In genomic region chr22:31919730-31920129, GRCh38 we compare ENCODE assay signal across 23 cellular contexts.
"Had no signal": no experiment of that assay in that cellular context is flagged by ENCODE, and none has a peak within 500 bp of the region (broad histone marks: within the 10 kb centered on the region; RNA-seq: fewer than 3 reads in every experiment).

No MANE protein-coding gene starts in this region.

- ATAC-seq: natural killer cell treated with Interleukin-12 subunit alpha and Interleukin-12 subunit beta and Interleukin-15 and Interleukin-18, amount 100 ng/mL, for 72 hours; sciatic nerve; stimulated activated effector memory CD8-positive, alpha-beta T cell treated with anti-CD3 and anti-CD28 coated beads, Interleukin-12 subunit alpha, Interleukin-12 subunit beta, amount 100 ng/mL, for 72 hours; upper lobe of right lung had no signal

- H2AFZ ChIP-seq: parathyroid adenoma had no signal

- H3K9me3 ChIP-seq: colonic mucosa, mucosa of descending colon, stomach, transverse colon, upper lobe of right lung, uterus had no signal

- H3K4me2 ChIP-seq: smooth muscle cell had no signal

- H3K27me3 Mint-ChIP-seq: memory B cell, progenitor cell of endocrine pancreas had no signal

- H3K9me3 Mint-ChIP-seq: immature natural killer cell; memory B cell; naive B cell; natural killer cell treated with Interleukin-12 subunit alpha and Interleukin-12 subunit beta and Interleukin-15 and Interleukin-18, amount 100 ng/mL, for 72 hours; neural crest cell; stimulated activated effector memory CD8-positive, alpha-beta T cell treated with anti-CD3 and anti-CD28 coated beads, Interleukin-12 subunit alpha, Interleukin-12 subunit beta, amount 100 ng/mL, for 72 hours had no signal

- H3K36me3 Mint-ChIP-seq: memory B cell; naive B cell; natural killer cell treated with Interleukin-12 subunit alpha and Interleukin-12 subunit beta and Interleukin-15 and Interleukin-18, amount 100 ng/mL, for 72 hours had no signal

- H3K36me3 ChIP-seq: colonic mucosa, stomach, transverse colon, upper lobe of right lung, uterus had no signal

- H3K4me3 ChIP-seq: colonic mucosa, lung, mucosa of descending colon, smooth muscle cell, stomach, transverse colon, upper lobe of right lung, uterus had no signal

- DNase-seq: colonic mucosa; effector CD4-positive, alpha-beta T cell; immature natural killer cell; kidney glomerular epithelial cell; mucosa of descending colon; naive B cell; stimulated activated CD4-positive, alpha-beta T cell treated with anti-CD3 and anti-CD28 coated beads, Interleukin-12 subunit alpha, Interleukin-12 subunit beta, amount 100 ng/mL, for 4 hours; stimulated activated CD4-positive, alpha-beta T cell treated with anti-CD3 and anti-CD28 coated beads, Interleukin-2, amount 100 ng/mL, for 24 hours; stimulated activated CD4-positive, alpha-beta T cell treated with anti-CD3 and anti-CD28 coated beads, Interleukin-4, amount 100 ng/mL, for 24 hours; stimulated activated naive CD4-positive, alpha-beta T cell treated with Interleukin-2 at 50 U/mL for 16 hours; stomach; transverse colon; upper lobe of right lung; uterus had no signal

- H3K4me3 Mint-ChIP-seq: immature natural killer cell; memory B cell; natural killer cell treated with Interleukin-12 subunit alpha and Interleukin-12 subunit beta and Interleukin-15 and Interleukin-18, amount 100 ng/mL, for 72 hours; neural crest cell; stimulated activated effector memory CD8-positive, alpha-beta T cell treated with anti-CD3 and anti-CD28 coated beads, Interleukin-12 subunit alpha, Interleukin-12 subunit beta, amount 100 ng/mL, for 72 hours had no signal

- H3K27ac Mint-ChIP-seq: immature natural killer cell; memory B cell; naive B cell; natural killer cell treated with Interleukin-12 subunit alpha and Interleukin-12 subunit beta and Interleukin-15 and Interleukin-18, amount 100 ng/mL, for 72 hours; progenitor cell of endocrine pancreas; stimulated activated effector memory CD8-positive, alpha-beta T cell treated with anti-CD3 and anti-CD28 coated beads, Interleukin-12 subunit alpha, Interleukin-12 subunit beta, amount 100 ng/mL, for 72 hours had no signal

- H3K27ac ChIP-seq: colonic mucosa, parathyroid adenoma, stomach, transverse colon, upper lobe of right lung, uterus had no signal

- H3K9ac ChIP-seq: parathyroid adenoma had no signal

- H3K4me1 ChIP-seq: colonic mucosa, parathyroid adenoma, uterus had no signal

- H3K27me3 ChIP-seq: colonic mucosa, stomach, transverse colon, upper lobe of right lung, uterus had no signal
